19 cellular contexts compared by ENCODE assay signal in genomic region chr7:132652507-132652906, GRCh38.
"Had no signal": no experiment of that assay in that cellular context is flagged by ENCODE, and none has a peak within 500 bp of the region (broad histone marks: within the 10 kb centered on the region; RNA-seq: fewer than 3 reads in every experiment).

No MANE protein-coding gene starts in this region.

- DNase-seq: activated CD4-positive, alpha-beta memory T cell treated with anti-CD3 and anti-CD28 coated beads for 36 hours; activated CD4-positive, alpha-beta T cell treated with anti-CD3 and anti-CD28 coated beads, Interleukin-2, amount 10 ng/mL, durations not matched to agents 24 days and 14 days; activated CD4-positive, CD25-positive, alpha-beta regulatory T cell treated with anti-CD3 and anti-CD28 coated beads, Interleukin-2, amount 50 U/mL, for 72 hours; activated CD8-positive, alpha-beta memory T cell treated with anti-CD3 and anti-CD28 coated beads, Interleukin-2, amount 50 U/mL, for 48 hours; activated gamma-delta T cell treated with Interleukin-2 at 50 U/mL for 16 hours; activated naive CD8-positive, alpha-beta T cell treated with anti-CD3 and anti-CD28 coated beads, Interleukin-2, amount 50 U/mL, for 24 hours; activated T-cell treated with anti-CD3 and anti-CD28 coated beads, Interleukin-2, amount 50 U/mL, for 4 hours; amygdala; cortex of kidney; effector memory CD8-positive, alpha-beta T cell; erythroblast; gastrocnemius medialis; glutamatergic neuron; islet precursor cell; left ventricle myocardium inferior; ovary; retina; stimulated activated CD4-positive, alpha-beta T cell treated with anti-CD3 and anti-CD28 coated beads, Interleukin-4, amount 100 ng/mL, for 24 hours; trophoblast cell had no signal
